ENCODE assay signal across 24 cellular contexts in the genomic region with DNA sequence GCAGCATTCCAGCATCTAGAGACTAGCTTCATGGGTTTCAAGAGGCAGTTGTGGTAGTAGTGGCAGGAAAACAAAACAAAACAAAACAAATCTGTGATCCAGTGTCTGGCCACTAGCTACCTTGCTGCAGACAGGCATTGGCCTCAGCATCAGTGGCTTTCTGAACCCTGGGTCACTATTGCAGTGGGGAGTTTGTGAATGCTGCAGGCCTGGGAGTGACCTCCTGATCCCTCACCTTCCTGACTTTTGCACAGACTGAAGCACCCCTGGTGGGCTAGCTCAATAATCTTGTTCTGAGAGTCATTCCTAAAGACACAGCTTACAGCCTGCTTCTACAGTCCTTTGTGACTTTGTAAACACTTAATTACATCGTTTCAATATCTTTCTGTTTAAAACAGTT. TPM values are rescaled to one million over a fixed set of nuclear protein-coding genes. Genes with fewer than 3 reads are reported as not detected.
DNase-seq lines count a peak whose midpoint lies in the region; ATAC-seq, FAIRE-seq and TF ChIP-seq lines count a peak whose summit lies in the region.
"Had no signal": no experiment of that assay in that cellular context is flagged by ENCODE, and none has a peak within 500 bp of the region (broad histone marks: within the 10 kb centered on the region; RNA-seq: fewer than 3 reads in every experiment).

No MANE protein-coding gene starts in this region.

- WGBS in liver, result 14% methylated on average over 1 of the region's 1 CpG
- 0% methylated on average over 1 of the region's 1 CpG for WGBS in HepG2 (ENCODE audit: low lambda C conversion rate)

- DNase-seq in HepG2 (ENCODE audit: low spot score) (no peak), ecto neural progenitor cell (ENCODE audit: low spot score) (peak; percentile 60), left lobe of liver (ENCODE audit: low spot score) (no peak), MG63 (no peak), vagina (ENCODE audit: extremely low spot score in 2 of 2) (no peak)
- no peak for DNase-seq in activated naive CD4-positive, alpha-beta T cell treated with anti-CD3 and anti-CD28 coated beads, Interleukin-2, amount 50 U/mL, for 16 hours
- DNase-seq in stimulated activated CD4-positive, alpha-beta T cell treated with anti-CD3 and anti-CD28 coated beads, Interleukin-15, amount 100 ng/mL, for 24 hours, result no peak
- DNase-seq: AML-193; Caco-2; CD4-positive, alpha-beta T cell; GM23248; HCEC 1CT had no signal

- BruUV-seq in HepG2 (replicated peaks; lab: Mats Ljungman, UMichigan), result no TSS peak

- H3K27me3 ChIP-seq in liver (ENCODE audit: control insufficient read depth in 4 of 4, insufficient read depth in 4 of 4, low read length in 3 of 4), result no peaks in the 10 kb centered on the region
- H3K27me3 ChIP-seq in HepG2 (ENCODE audit: control insufficient read depth in 1 of 2, insufficient read depth in 2 of 2, low read length in 2 of 2), result no peaks in the 10 kb centered on the region
- peaks cover 3% of the 10 kb centered on the region; the same call in 1 of the 2 replicates for H3K27me3 ChIP-seq in MG63
- no peaks in the 10 kb centered on the region for H3K27me3 ChIP-seq in vagina

- H3K4me2 ChIP-seq in HepG2 (ENCODE audit: low read depth, low read length), result no peak overlapping the region
- H3K4me2 ChIP-seq: A549 had no signal

- H2AFZ ChIP-seq in HepG2 (ENCODE audit: low read length), result no peak overlapping the region
- H2AFZ ChIP-seq: GM23248 had no signal

- peaks cover 10 to 41% (median 28%) of the 10 kb centered on the region in 4 donors for H3K4me1 ChIP-seq in liver (ENCODE audit: control insufficient read depth in 4 of 4, insufficient read depth in 4 of 4, low read length in 3 of 4)
- H3K4me1 ChIP-seq in HepG2 (ENCODE audit: insufficient read depth, low read length), result no peaks in the 10 kb centered on the region
- H3K4me1 ChIP-seq in vagina, result no peaks in the 10 kb centered on the region
- H3K4me1 ChIP-seq: A549, Caco-2 had no signal

- H3K36me3 ChIP-seq in liver (ENCODE audit: control insufficient read depth in 4 of 4, insufficient read depth in 3 of 4, low read depth in 1 of 4, low read length in 3 of 4), result no peaks in the 10 kb centered on the region
- no peaks in the 10 kb centered on the region for H3K36me3 ChIP-seq in HepG2 (replicated peaks in 1 of 2; ENCODE audit: control insufficient read depth in 1 of 2, insufficient read depth in 2 of 2, low read length in 2 of 2)
- H3K36me3 ChIP-seq in MG63, result no peaks in the 10 kb centered on the region
- H3K36me3 ChIP-seq in vagina, result no peaks in the 10 kb centered on the region

- intact Hi-C loops in HepG2 (cut with micrococcal nuclease; ENCODE audit: unreplicated experiment) (no loop called here), vagina (cut with DNase I) (no loop called here)

- POLR2A ChIA-PET in HepG2 (lab: Yijun Ruan, JAX), result no interaction called here

- H3K79me2 ChIP-seq in HepG2 (ENCODE audit: insufficient read depth, low read length), result no peaks in the 10 kb centered on the region

- TF ChIP-seq CTCF in liver (IDR thresholded peaks at IDR 0.05; ENCODE audit: low read depth, low read length, missing input control) (no peak), HepG2 (CRISPR knock-in tag; IDR thresholded peaks at IDR 0.05) (no peak), vagina (IDR thresholded peaks at IDR 0.05) (no peak)

- FAIRE-seq in HepG2 (lab: Jason Lieb, UNC), result no peak
- FAIRE-seq: A549, D721Med, G401.6, GM12891, GM19239, H54 had no signal

- H3K27ac ChIP-seq in liver (ENCODE audit: low read depth in 1 of 2, low read length in 2 of 2) (no peak overlapping the region), HepG2 (ENCODE audit: extremely low read length, insufficient read depth, low read length) (no peak overlapping the region), vagina (no peak overlapping the region)
- H3K27ac ChIP-seq: 22Rv1, A549, C4-2B, GM23248, HL-60 had no signal

- CTCF ChIA-PET in HepG2 (lab: Yijun Ruan, JAX; ENCODE audit: low intra/inter-chr PET ratio, low total read pairs), result no interaction called here

- TF ChIP-seq POLR2A in HepG2 (IDR thresholded peaks at IDR 0.05; ENCODE audit: insufficient read depth in 1 of 2, low read depth in 2 of 2, low read length in 2 of 2) (no peak), vagina (IDR thresholded peaks at IDR 0.05) (no peak)

- H4K20me1 ChIP-seq in HepG2 (ENCODE audit: insufficient read depth, low read length), result no peaks in the 10 kb centered on the region

- TF ChIP-seq EP300 in HepG2 (IDR thresholded peaks at IDR 0.05; ENCODE audit: low read depth in 2 of 2, low read length in 2 of 2), result no peak
- no peak for TF ChIP-seq EP300 in HepG2 (CRISPR knock-in tag; IDR thresholded peaks at IDR 0.05; ENCODE audit: borderline replicate concordance)

- no peaks in the 10 kb centered on the region for H3K9me3 ChIP-seq in liver (ENCODE audit: control insufficient read depth in 4 of 4, low read length in 3 of 4)
- peaks cover 40% of the 10 kb centered on the region for H3K9me3 ChIP-seq in HepG2 (ENCODE audit: low read length)
- no peaks in the 10 kb centered on the region for H3K9me3 ChIP-seq in MG63
- no peaks in the 10 kb centered on the region for H3K9me3 ChIP-seq in vagina
- H3K9me3 ChIP-seq: Caco-2 had no signal

- TF ChIP-seq RAD21 in liver (IDR thresholded peaks at IDR 0.05) (peak in 1 of 2 donors; percentile 42), HepG2 (CRISPR knock-in tag; IDR thresholded peaks at IDR 0.05) (no peak)

- H3K9ac ChIP-seq in liver (ENCODE audit: low read depth in 1 of 2, low read length in 2 of 2) (no peak overlapping the region), HepG2 (ENCODE audit: insufficient read depth, low read depth, low read length) (no peak overlapping the region)
- H3K9ac ChIP-seq: GM23248 had no signal

- in situ Hi-C loops in HepG2 (cut with HindIII; ENCODE audit: extremely low pct_ligation_motif_present, low pct_unique_long_range_greater_than_20kb), result no loop called here

- H3K4me3 ChIP-seq in liver (ENCODE audit: low read depth in 1 of 3, low read length in 3 of 3), result no peak overlapping the region
- no peak overlapping the region for H3K4me3 ChIP-seq in HepG2 (replicated peaks in 1 of 3; ENCODE audit: insufficient read depth in 1 of 3, low read depth in 2 of 3, low read length in 3 of 3)
- no peak overlapping the region for H3K4me3 ChIP-seq in MG63
- H3K4me3 ChIP-seq in vagina, result no peak overlapping the region
- H3K4me3 ChIP-seq: A549, GM23248 had no signal

- ATAC-seq in HepG2 (no peak), left lobe of liver (peak; percentile 63)
- ATAC-seq: A549 had no signal

RNA-seq across cellular contexts. Expression of a gene that starts 24.9 kb away (rescaled TPM):
- total RNA-seq in liver (1,000 to 10,000 TPM in 1 of 2 donors, 100 to 1,000 TPM in 1; 162 to 1,740 TPM), HepG2 (2016; rRNA removed; fragmentation: Illumina TruSeq; extraction: Trizol) (not detected in 2 replicates), left lobe of liver (1,727 TPM), vagina (not detected)
- polyA plus RNA-seq in liver (1,000 to 10,000 TPM; 2,014 to 5,859 TPM), HepG2 (2011; rRNA removed) (not detected in 2 replicates)
- not detected in 2 replicates for total RNA-seq in HepG2 (2016; cell fraction: cytosol; rRNA removed; fragmentation: Illumina TruSeq; extraction: Trizol; ENCODE audit: low read depth)
- not detected in 2 replicates for total RNA-seq in HepG2 (2016; cell fraction: insoluble cytoplasmic fraction; rRNA removed; fragmentation: Illumina TruSeq; extraction: Trizol)
- not detected in 2 replicates for total RNA-seq in HepG2 (2016; cell fraction: membrane; rRNA removed; fragmentation: Illumina TruSeq; extraction: Trizol)
- total RNA-seq in HepG2 (2016; cell fraction: nucleus; rRNA removed; fragmentation: Illumina TruSeq; extraction: Trizol), result not detected in 2 replicates
- polyA plus RNA-seq in HepG2 (2011; cell fraction: cytosol; rRNA removed), result not detected in 2 replicates
- polyA plus RNA-seq in HepG2 (2011; cell fraction: nucleus; rRNA removed), result not detected in 2 replicates
- not detected in 2 replicates for polyA plus RNA-seq in HepG2 (2012)
- not detected in 2 replicates for polyA plus RNA-seq in HepG2 (2016; cell fraction: cytosol; fragmentation: Illumina TruSeq; extraction: Trizol; ENCODE audit: low read depth)
- polyA plus RNA-seq in HepG2 (2016; cell fraction: insoluble cytoplasmic fraction; fragmentation: Illumina TruSeq; extraction: Trizol; ENCODE audit: low read depth), result not detected in 2 replicates
- polyA plus RNA-seq in HepG2 (2016; cell fraction: membrane; fragmentation: Illumina TruSeq; extraction: Trizol; ENCODE audit: low read depth), result not detected in 2 replicates
- not detected in 2 replicates for polyA plus RNA-seq in HepG2 (2016; cell fraction: nucleus; fragmentation: Illumina TruSeq; extraction: Trizol; ENCODE audit: insufficient read depth, low read depth)
- not detected in 2 replicates for polyA minus RNA-seq in HepG2 (2011; rRNA and poly(A)+ RNA removed; ENCODE audit: low replicate concordance)
- not detected in 2 replicates for polyA minus RNA-seq in HepG2 (2011; cell fraction: cytosol; rRNA and poly(A)+ RNA removed)
- polyA minus RNA-seq in HepG2 (2011; cell fraction: nucleus; rRNA and poly(A)+ RNA removed), result not detected in 2 replicates
- not detected in 2 replicates for total RNA-seq in MG63 (2014; rRNA removed; shearing (Covaris generic); ENCODE audit: low replicate concordance)
- total RNA-seq: Caco-2; CD4-positive, alpha-beta T cell; GM23248; HT1080 had no signal
- polyA plus RNA-seq: A549, BJ, GM23248 had no signal

RNA-seq across cellular contexts. Expression of a gene that starts 26.9 kb away (rescaled TPM):
- total RNA-seq in liver (1 to 10 TPM in 1 of 2 donors, not detected in 1; 5.7 TPM), HepG2 (2016; rRNA removed; fragmentation: Illumina TruSeq; extraction: Trizol) (not detected in 2 replicates), left lobe of liver (0.38 TPM), vagina (not detected)
- polyA plus RNA-seq in liver (under 1 TPM in 1 of 2 donors, not detected in 1; 0.46 TPM), HepG2 (2011; rRNA removed) (not detected in 2 replicates)
- total RNA-seq in HepG2 (2016; cell fraction: cytosol; rRNA removed; fragmentation: Illumina TruSeq; extraction: Trizol; ENCODE audit: low read depth), result not detected in 2 replicates
- total RNA-seq in HepG2 (2016; cell fraction: insoluble cytoplasmic fraction; rRNA removed; fragmentation: Illumina TruSeq; extraction: Trizol), result not detected in 2 replicates
- total RNA-seq in HepG2 (2016; cell fraction: membrane; rRNA removed; fragmentation: Illumina TruSeq; extraction: Trizol), result not detected in 2 replicates
- not detected in 2 replicates for total RNA-seq in HepG2 (2016; cell fraction: nucleus; rRNA removed; fragmentation: Illumina TruSeq; extraction: Trizol)
- polyA plus RNA-seq in HepG2 (2011; cell fraction: cytosol; rRNA removed), result not detected in 2 replicates
- polyA plus RNA-seq in HepG2 (2011; cell fraction: nucleus; rRNA removed), result not detected in 2 replicates
- polyA plus RNA-seq in HepG2 (2012), result not detected in 2 replicates
- not detected in 2 replicates for polyA plus RNA-seq in HepG2 (2016; cell fraction: cytosol; fragmentation: Illumina TruSeq; extraction: Trizol; ENCODE audit: low read depth)
- not detected in 2 replicates for polyA plus RNA-seq in HepG2 (2016; cell fraction: insoluble cytoplasmic fraction; fragmentation: Illumina TruSeq; extraction: Trizol; ENCODE audit: low read depth)
- not detected in 2 replicates for polyA plus RNA-seq in HepG2 (2016; cell fraction: membrane; fragmentation: Illumina TruSeq; extraction: Trizol; ENCODE audit: low read depth)
- polyA plus RNA-seq in HepG2 (2016; cell fraction: nucleus; fragmentation: Illumina TruSeq; extraction: Trizol; ENCODE audit: insufficient read depth, low read depth), result not detected in 2 replicates
- polyA minus RNA-seq in HepG2 (2011; rRNA and poly(A)+ RNA removed; ENCODE audit: low replicate concordance), result not detected in 2 replicates
- not detected in 2 replicates for polyA minus RNA-seq in HepG2 (2011; cell fraction: cytosol; rRNA and poly(A)+ RNA removed)
- polyA minus RNA-seq in HepG2 (2011; cell fraction: nucleus; rRNA and poly(A)+ RNA removed), result not detected in 2 replicates
- not detected in 2 replicates for total RNA-seq in MG63 (2014; rRNA removed; shearing (Covaris generic); ENCODE audit: low replicate concordance)
- total RNA-seq: Caco-2; CD4-positive, alpha-beta T cell; GM23248; HT1080 had no signal
- polyA plus RNA-seq: A549, BJ, GM23248 had no signal

Comparison
In these comparisons a context has a peak if more than half of its experiments do, and no peak if none do; other contexts are left out.
1. RNA of a gene that starts 24.9 kb away (total RNA-seq): 162 to 1,740 TPM in liver and 1,727 TPM in left lobe of liver (single experiment); not detected in HepG2, not detected in MG63 and not detected in vagina (single experiment); every median in the first group is over 100 times any median in the second.